17 cellular contexts compared by ENCODE assay signal in genomic region chr6:53546256-53546655, GRCh38. TPM values are rescaled to one million over a fixed set of nuclear protein-coding genes. Genes with fewer than 3 reads are reported as not detected.
A peak's percentile ranks its signal among the peaks of the same experiment; 100 is the strongest.
DNase-seq lines count a peak whose midpoint lies in the region; ATAC-seq and TF ChIP-seq lines count a peak whose summit lies in the region.
"Had no signal": no experiment of that assay in that cellular context is flagged by ENCODE, and none has a peak within 500 bp of the region (broad histone marks: within the 10 kb centered on the region; RNA-seq: fewer than 3 reads in every experiment).

No MANE protein-coding gene starts in this region.

- H3K4me3 Mint-ChIP-seq in activated naive CD4-positive, alpha-beta T cell treated with anti-CD3 and anti-CD28 coated beads, Interleukin-2, amount 10 ng/mL, durations not matched to agents 7 days and 5 days: peak overlapping the region; percentile 1

- no peaks in the 10 kb centered on the region for H3K9me3 Mint-ChIP-seq in activated naive CD4-positive, alpha-beta T cell treated with anti-CD3 and anti-CD28 coated beads, Interleukin-2, amount 10 ng/mL, durations not matched to agents 7 days and 5 days
- H3K9me3 Mint-ChIP-seq: activated CD8-positive, alpha-beta T cell treated with anti-CD3 and anti-CD28 coated beads for 36 hours had no signal

- H2AFZ ChIP-seq in PC-3 (ENCODE audit: low read length) (no peak overlapping the region), SK-N-SH (ENCODE audit: low read depth) (no peak overlapping the region)

- TF ChIP-seq EP300 in SK-N-SH (IDR thresholded peaks at IDR 0.05; ENCODE audit: borderline replicate concordance in 1 of 2, low read depth in 1 of 2, low read length in 1 of 2): no peak

- peaks cover 32% of the 10 kb centered on the region for H3K79me2 ChIP-seq in PC-3 (ENCODE audit: low read length)
- peaks cover 7% of the 10 kb centered on the region for H3K79me2 ChIP-seq in SK-N-SH (ENCODE audit: insufficient read depth)

- no TSS peak for BruUV-seq in PC-3 (replicated peaks; lab: Mats Ljungman, UMichigan)

- peaks cover 3% of the 10 kb centered on the region for H3K36me3 Mint-ChIP-seq in activated naive CD4-positive, alpha-beta T cell treated with anti-CD3 and anti-CD28 coated beads, Interleukin-2, amount 10 ng/mL, durations not matched to agents 7 days and 5 days

- H3K4me1 Mint-ChIP-seq in activated naive CD4-positive, alpha-beta T cell treated with anti-CD3 and anti-CD28 coated beads, Interleukin-2, amount 10 ng/mL, durations not matched to agents 7 days and 5 days: peaks cover 52% of the 10 kb centered on the region

- peaks cover 27% of the 10 kb centered on the region for H3K27me3 Mint-ChIP-seq in activated naive CD4-positive, alpha-beta T cell treated with anti-CD3 and anti-CD28 coated beads, Interleukin-2, amount 10 ng/mL, durations not matched to agents 7 days and 5 days

- TF ChIP-seq CTCF in PC-3 (conservative IDR thresholded peaks at IDR 0.05; ENCODE audit: low read depth, low read length): no peak
- no peak for TF ChIP-seq CTCF in fibroblast of mammary gland (conservative IDR thresholded peaks at IDR 0.05; ENCODE audit: control insufficient read depth, insufficient read depth, low read depth, low read length)
- no peak for TF ChIP-seq CTCF in SK-N-SH (IDR thresholded peaks at IDR 0.05)

- H3K9me2 ChIP-seq in PC-3 (replicated peaks; ENCODE audit: low read length) (no peaks in the 10 kb centered on the region), SK-N-SH (no peaks in the 10 kb centered on the region)

- 76% methylated on average over 2 of the region's 2 CpGs for WGBS in SK-N-SH (ENCODE audit: low lambda C conversion rate)

- H3K4me1 ChIP-seq in PC-3 (ENCODE audit: insufficient read depth, low read length) (peaks cover 42% of the 10 kb centered on the region), SK-N-SH (ENCODE audit: control insufficient read depth in 1 of 2, insufficient read depth in 2 of 2, low read depth in 1 of 2, low read length in 1 of 2) (peaks cover 7 to 14% of the 10 kb centered on the region in 2 experiments; a peak in 3 of 4 replicates)

- H3K4me2 ChIP-seq in PC-3 (ENCODE audit: low read length) (no peak overlapping the region), SK-N-SH (no peak overlapping the region)

- POLR2A ChIA-PET in PC-3 (lab: Charles Lee; ENCODE audit: unreplicated experiment) (interaction anchor here (0.6 kb wide), 1 partner anchor 70 kb away, joined by 3 read pairs; no protein-coding TSS in a partner anchor), SK-N-SH (lab: Yijun Ruan, JAX) (no interaction called here)

- H3K27me3 ChIP-seq in PC-3 (ENCODE audit: low read length) (no peaks in the 10 kb centered on the region), SK-N-SH (ENCODE audit: insufficient read depth) (no peaks in the 10 kb centered on the region)

- intact Hi-C loops in PC-3 (cut with micrococcal nuclease): loop anchor here (5.0 to 10.0 kb wide), 2 partner anchors 249 to 434 kb away; partner anchors contain the start of gene LRRC1

- ATAC-seq in PC-3: no peak
- ATAC-seq: activated CD8-positive, alpha-beta T cell treated with anti-CD3 and anti-CD28 coated beads for 36 hours; esophagus mucosa; Panc1 had no signal

- H3K4me3 ChIP-seq in PC-3 (ENCODE audit: low read length): no peak overlapping the region; the same call in 1 of the 2 replicates
- H3K4me3 ChIP-seq in fibroblast of mammary gland (ENCODE audit: control insufficient read depth, low read depth, low read length): no peak overlapping the region
- H3K4me3 ChIP-seq in skeletal muscle cell (ENCODE audit: low read depth, low read length): no peak overlapping the region
- no peak overlapping the region for H3K4me3 ChIP-seq in SK-N-SH (ENCODE audit: low read depth in 2 of 2, low read length in 1 of 2)
- H3K4me3 ChIP-seq: upper lobe of left lung had no signal

- no peak for DNase-seq in activated naive CD4-positive, alpha-beta T cell treated with anti-CD3 and anti-CD28 coated beads, Interleukin-2, amount 10 ng/mL, durations not matched to agents 7 days and 5 days
- no peak for DNase-seq in activated naive CD4-positive, alpha-beta T cell treated with anti-CD3 and anti-CD28 coated beads, Interleukin-2, amount 50 U/mL, for 16 hours
- peak; percentile 27 for DNase-seq in PC-3
- peak; percentile 67 for DNase-seq in fibroblast of mammary gland (ENCODE audit: low read depth)
- peak; percentile 28 for DNase-seq in skeletal muscle cell (ENCODE audit: low read depth)
- no peak for DNase-seq in SK-N-SH
- DNase-seq in central memory CD4-positive, alpha-beta T cell: no peak
- no peak for DNase-seq in NCI-H2029 treated with DMSO at 0.1 percent for 48 hours (lab: John Stamatoyannopoulos, UW)
- DNase-seq: activated CD8-positive, alpha-beta T cell treated with anti-CD3 and anti-CD28 coated beads for 36 hours; activated naive CD4-positive, alpha-beta T cell treated with Interleukin-2 at 50 U/mL for 16 hours; DMS53; mesendoderm; NCI-H1105; NCI-H510A; upper lobe of left lung had no signal

- no peak for TF ChIP-seq RAD21 in SK-N-SH (IDR thresholded peaks at IDR 0.05; ENCODE audit: low read length)

- H3F3A ChIP-seq in PC-3 (ENCODE audit: low read length, unreplicated experiment) (no peaks in the 10 kb centered on the region), SK-N-SH (replicated peaks; ENCODE audit: insufficient read depth) (no peaks in the 10 kb centered on the region)

- CTCF ChIA-PET in activated naive CD4-positive, alpha-beta T cell treated with anti-CD3 and anti-CD28 coated beads, Interleukin-2, amount 10 ng/mL, durations not matched to agents 7 days and 5 days (lab: Charles Lee): interaction anchor here (0.9 to 1.0 kb wide), 2 partner anchors 104 to 105 kb away, joined by 3 to 5 read pairs; no protein-coding TSS in a partner anchor
- CTCF ChIA-PET in PC-3 (lab: Charles Lee) (interaction anchor here (0.6 kb wide), 2 partner anchors 106 to 441 kb away, joined by 3 to 4 read pairs; no protein-coding TSS in a partner anchor), SK-N-SH (lab: Yijun Ruan, JAX) (interaction anchor here (3.2 kb wide), 1 partner anchor 53 kb away, joined by 13 read pairs; no protein-coding TSS in a partner anchor)

- no peak overlapping the region for H3K9ac ChIP-seq in PC-3 (ENCODE audit: low read length)
- H3K9ac ChIP-seq in SK-N-SH: no peak overlapping the region

- H3K27ac Mint-ChIP-seq in activated naive CD4-positive, alpha-beta T cell treated with anti-CD3 and anti-CD28 coated beads, Interleukin-2, amount 10 ng/mL, durations not matched to agents 7 days and 5 days: no peak overlapping the region
- H3K27ac Mint-ChIP-seq: activated CD8-positive, alpha-beta T cell treated with anti-CD3 and anti-CD28 coated beads for 36 hours had no signal

- H3K36me3 ChIP-seq in PC-3 (ENCODE audit: low read depth, low read length) (no peaks in the 10 kb centered on the region; the same call in 1 of the 2 replicates), SK-N-SH (replicated peaks in 1 of 2; ENCODE audit: control insufficient read depth in 1 of 2, insufficient read depth in 2 of 2, low read length in 1 of 2) (no peaks in the 10 kb centered on the region)
- H3K36me3 ChIP-seq: upper lobe of left lung had no signal

- H4K20me1 ChIP-seq in PC-3 (ENCODE audit: low read length): peaks cover 20% of the 10 kb centered on the region
- H4K20me1 ChIP-seq in SK-N-SH (ENCODE audit: insufficient read depth): no peaks in the 10 kb centered on the region

- H3K27ac ChIP-seq in PC-3 (ENCODE audit: low read length): no peak overlapping the region
- H3K27ac ChIP-seq in SK-N-SH (ENCODE audit: low read depth in 2 of 2, low read length in 1 of 2): no peak overlapping the region

- H3K9me3 ChIP-seq in PC-3 (ENCODE audit: low read length): no peaks in the 10 kb centered on the region
- H3K9me3 ChIP-seq in SK-N-SH: no peaks in the 10 kb centered on the region
- H3K9me3 ChIP-seq: upper lobe of left lung had no signal

TF ChIP-seq in SK-N-SH, 30 proteins besides CTCF, POLR2A, EP300 and RAD21 (continues in another document):
- TF ChIP-seq, protein P1, sequence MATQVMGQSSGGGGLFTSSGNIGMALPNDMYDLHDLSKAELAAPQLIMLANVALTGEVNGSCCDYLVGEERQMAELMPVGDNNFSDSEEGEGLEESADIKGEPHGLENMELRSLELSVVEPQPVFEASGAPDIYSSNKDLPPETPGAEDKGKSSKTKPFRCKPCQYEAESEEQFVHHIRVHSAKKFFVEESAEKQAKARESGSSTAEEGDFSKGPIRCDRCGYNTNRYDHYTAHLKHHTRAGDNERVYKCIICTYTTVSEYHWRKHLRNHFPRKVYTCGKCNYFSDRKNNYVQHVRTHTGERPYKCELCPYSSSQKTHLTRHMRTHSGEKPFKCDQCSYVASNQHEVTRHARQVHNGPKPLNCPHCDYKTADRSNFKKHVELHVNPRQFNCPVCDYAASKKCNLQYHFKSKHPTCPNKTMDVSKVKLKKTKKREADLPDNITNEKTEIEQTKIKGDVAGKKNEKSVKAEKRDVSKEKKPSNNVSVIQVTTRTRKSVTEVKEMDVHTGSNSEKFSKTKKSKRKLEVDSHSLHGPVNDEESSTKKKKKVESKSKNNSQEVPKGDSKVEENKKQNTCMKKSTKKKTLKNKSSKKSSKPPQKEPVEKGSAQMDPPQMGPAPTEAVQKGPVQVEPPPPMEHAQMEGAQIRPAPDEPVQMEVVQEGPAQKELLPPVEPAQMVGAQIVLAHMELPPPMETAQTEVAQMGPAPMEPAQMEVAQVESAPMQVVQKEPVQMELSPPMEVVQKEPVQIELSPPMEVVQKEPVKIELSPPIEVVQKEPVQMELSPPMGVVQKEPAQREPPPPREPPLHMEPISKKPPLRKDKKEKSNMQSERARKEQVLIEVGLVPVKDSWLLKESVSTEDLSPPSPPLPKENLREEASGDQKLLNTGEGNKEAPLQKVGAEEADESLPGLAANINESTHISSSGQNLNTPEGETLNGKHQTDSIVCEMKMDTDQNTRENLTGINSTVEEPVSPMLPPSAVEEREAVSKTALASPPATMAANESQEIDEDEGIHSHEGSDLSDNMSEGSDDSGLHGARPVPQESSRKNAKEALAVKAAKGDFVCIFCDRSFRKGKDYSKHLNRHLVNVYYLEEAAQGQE (IDR thresholded peaks at IDR 0.05; ENCODE audit: low read depth, low read length): no peak
- no peak for TF ChIP-seq MXI1 (IDR thresholded peaks at IDR 0.05; ENCODE audit: low read depth, low read length)
- TF ChIP-seq NRF1 (IDR thresholded peaks at IDR 0.05; ENCODE audit: low read depth, low read length): no peak
- no peak for TF ChIP-seq GABPA (IDR thresholded peaks at IDR 0.05; ENCODE audit: low read depth)
- TF ChIP-seq USF2 (IDR thresholded peaks at IDR 0.05; ENCODE audit: borderline replicate concordance, low read depth, low read length): no peak

RNA-seq across cellular contexts. Expression of gene GCLC, which starts 1.4 kb away (rescaled TPM):
- total RNA-seq in PC-3 (2014; rRNA removed): 50.1 and 54.7 TPM in 2 replicates
- polyA plus RNA-seq in SK-N-SH (2012; rRNA removed): 7.5 and 11.2 TPM in 2 replicates
- polyA plus RNA-seq in SK-N-SH (2012; cell fraction: cytosol; rRNA removed): 10.5 and 12.7 TPM in 2 replicates
- 7.5 and 11.4 TPM in 2 replicates for polyA plus RNA-seq in SK-N-SH (2012; cell fraction: nucleus; rRNA removed)

Comparison
In these comparisons a context has a peak if more than half of its experiments do, and no peak if none do; other contexts are left out.
1. DNase-seq: peak in PC-3 (single experiment), fibroblast of mammary gland (single experiment) and skeletal muscle cell (single experiment); none in activated naive CD4-positive, alpha-beta T cell treated with anti-CD3 and anti-CD28 coated beads, Interleukin-2, amount 10 ng/mL, durations not matched to agents 7 days and 5 days (single experiment), activated naive CD4-positive, alpha-beta T cell treated with anti-CD3 and anti-CD28 coated beads, Interleukin-2, amount 50 U/mL, for 16 hours (single experiment), SK-N-SH (single experiment), central memory CD4-positive, alpha-beta T cell (single experiment) and NCI-H2029 treated with DMSO at 0.1 percent for 48 hours (single experiment).